ENCODE assay signal across 1 cellular context in the genomic region with DNA sequence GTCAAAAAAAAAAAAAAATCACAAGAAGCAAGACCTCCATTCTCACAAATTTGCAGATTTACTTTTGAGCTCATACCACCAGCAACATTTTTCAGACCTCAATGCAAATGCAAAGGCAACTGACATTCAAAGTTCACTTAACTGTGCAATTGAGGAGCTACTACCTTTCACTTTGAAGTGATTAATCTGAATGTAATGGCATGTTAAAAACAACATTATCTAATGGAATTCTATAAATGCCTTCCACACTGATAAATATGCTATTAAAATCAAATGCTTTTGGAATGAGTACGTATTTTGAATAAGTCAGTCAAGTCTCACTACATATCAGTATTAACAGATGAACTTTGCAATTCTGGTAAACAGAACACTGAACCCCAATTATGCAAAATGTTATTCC.
TF ChIP-seq lines count a peak whose summit lies in the region.

No MANE protein-coding gene starts in this region.

TF ChIP-seq in HepG2, 621 proteins besides CTCF, POLR2A, EP300 and RAD21:
- TF ChIP-seq, protein P1, sequence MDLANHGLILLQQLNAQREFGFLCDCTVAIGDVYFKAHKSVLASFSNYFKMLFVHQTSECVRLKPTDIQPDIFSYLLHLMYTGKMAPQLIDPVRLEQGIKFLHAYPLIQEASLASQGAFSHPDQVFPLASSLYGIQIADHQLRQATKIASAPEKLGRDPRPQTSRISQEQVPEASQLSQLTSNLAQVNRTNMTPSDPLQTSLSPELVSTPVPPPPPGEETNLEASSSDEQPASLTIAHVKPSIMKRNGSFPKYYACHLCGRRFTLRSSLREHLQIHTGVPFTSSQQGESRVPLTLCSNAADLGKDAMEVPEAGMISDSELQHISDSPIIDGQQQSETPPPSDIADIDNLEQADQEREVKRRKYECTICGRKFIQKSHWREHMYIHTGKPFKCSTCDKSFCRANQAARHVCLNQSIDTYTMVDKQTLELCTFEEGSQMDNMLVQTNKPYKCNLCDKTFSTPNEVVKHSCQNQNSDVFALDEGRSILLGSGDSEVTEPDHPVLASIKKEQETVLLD (CRISPR knock-in tag; IDR thresholded peaks at IDR 0.05; ENCODE audit: low read depth) = no peak
- TF ChIP-seq SOX6 (IDR thresholded peaks at IDR 0.05) = no peak
- TF ChIP-seq SOX6 (CRISPR knock-in tag; IDR thresholded peaks at IDR 0.05) = no peak
- no peak for TF ChIP-seq ZNF761 (CRISPR knock-in tag; conservative IDR thresholded peaks at IDR 0.05)
